19 cellular contexts compared by ENCODE assay signal in genomic region chr1:57058652-57059501, GRCh38.
DNase-seq lines count a peak whose midpoint lies in the region; ATAC-seq and TF ChIP-seq lines count a peak whose summit lies in the region.
"Had no signal": no experiment of that assay in that cellular context is flagged by ENCODE, and none has a peak within 500 bp of the region (broad histone marks: within the 10 kb centered on the region; RNA-seq: fewer than 3 reads in every experiment).

No MANE protein-coding gene starts in this region.

- no peak for TF ChIP-seq POLR2A in heart left ventricle (IDR thresholded peaks at IDR 0.05)
- no peak for TF ChIP-seq POLR2A in right lobe of liver (IDR thresholded peaks at IDR 0.05)

- H3K27me3 ChIP-seq in BLaER1 (no peaks in the 10 kb centered on the region), heart left ventricle (no peaks in the 10 kb centered on the region), right lobe of liver (no peaks in the 10 kb centered on the region)

- H3K9me3 ChIP-seq in BLaER1 = no peaks in the 10 kb centered on the region
- H3K9me3 ChIP-seq in heart left ventricle = no peaks in the 10 kb centered on the region
- no peaks in the 10 kb centered on the region for H3K9me3 ChIP-seq in right lobe of liver
- H3K9me3 ChIP-seq: A549, HAP-1 had no signal

- no peak overlapping the region for H3K27ac ChIP-seq in BLaER1
- peak overlapping the region in 4 of 12 donors; percentile 17 to 59 (median 46) for H3K27ac ChIP-seq in heart left ventricle
- H3K27ac ChIP-seq in right lobe of liver = peak overlapping the region; percentile 2 to 26 (median 8)
- H3K27ac ChIP-seq: A549, C4-2B, HL-60, PC-9, SK-N-MC had no signal

- H4K20me1 ChIP-seq in BLaER1 = no peaks in the 10 kb centered on the region

- no peak for TF ChIP-seq CTCF in heart left ventricle (IDR thresholded peaks at IDR 0.05)
- peak in 1 of 4 donors; percentile 4 for TF ChIP-seq CTCF in right lobe of liver (IDR thresholded peaks at IDR 0.05)
- no peak for TF ChIP-seq CTCF in type B pancreatic cell (conservative IDR thresholded peaks at IDR 0.05)

- H3K4me1 ChIP-seq in BLaER1 = peaks cover 33% of the 10 kb centered on the region
- H3K4me1 ChIP-seq in heart left ventricle = peaks cover 0 to 10% (median 0%) of the 10 kb centered on the region in 12 donors
- H3K4me1 ChIP-seq in right lobe of liver = peaks cover 0 to 10% (median 3%) of the 10 kb centered on the region in 4 donors
- H3K4me1 ChIP-seq: A549, HAP-1 had no signal

- H3K4me3 ChIP-seq in BLaER1 (no peak overlapping the region), heart left ventricle (no peak overlapping the region), right lobe of liver (no peak overlapping the region)
- H3K4me3 ChIP-seq: A549, HAP-1, PC-9, SK-N-MC had no signal

- no peak overlapping the region for H3K4me3 Mint-ChIP-seq in type B pancreatic cell
- H3K4me3 Mint-ChIP-seq in activated T-cell treated with anti-CD3 and anti-CD28 coated beads, Interleukin-2, amount 50 U/mL, for 4 hours = no peak overlapping the region

- peak overlapping the region; percentile 29; the same call in 1 of the 2 replicates for H3K4me2 ChIP-seq in BLaER1
- H3K4me2 ChIP-seq: A549, PC-9 had no signal

- no peak overlapping the region for H3K9ac ChIP-seq in BLaER1

- peaks cover 13% of the 10 kb centered on the region for H3K4me1 Mint-ChIP-seq in type B pancreatic cell (ENCODE audit: unreplicated experiment)
- no peaks in the 10 kb centered on the region for H3K4me1 Mint-ChIP-seq in activated T-cell treated with anti-CD3 and anti-CD28 coated beads, Interleukin-2, amount 50 U/mL, for 4 hours (ENCODE audit: low read depth)

- ATAC-seq in heart left ventricle = peak; percentile 82 to 88 (median 82)
- peak; percentile 61 to 75 (median 70) for ATAC-seq in right lobe of liver
- no peak for ATAC-seq in activated T-cell treated with anti-CD3 and anti-CD28 coated beads, Interleukin-2, amount 50 U/mL, for 4 hours
- ATAC-seq: A549 had no signal

- H3K27ac Mint-ChIP-seq in type B pancreatic cell = no peak overlapping the region

- 56 to 71% (median 62%) methylated on average over 6 of the region's 6 CpGs for WGBS in heart left ventricle, 4 donors
- 49% methylated on average over 5 of the region's 6 CpGs for WGBS in right lobe of liver (ENCODE audit: insufficient coverage, low coverage, low lambda C conversion rate, missing lambda C conversion rate)

- H3K9me3 Mint-ChIP-seq in type B pancreatic cell = no peaks in the 10 kb centered on the region
- no peaks in the 10 kb centered on the region for H3K9me3 Mint-ChIP-seq in activated T-cell treated with anti-CD3 and anti-CD28 coated beads, Interleukin-2, amount 50 U/mL, for 4 hours

- H3K36me3 Mint-ChIP-seq in type B pancreatic cell = peaks cover 4% of the 10 kb centered on the region
- H3K36me3 Mint-ChIP-seq in activated T-cell treated with anti-CD3 and anti-CD28 coated beads, Interleukin-2, amount 50 U/mL, for 4 hours (ENCODE audit: insufficient read depth) = no peaks in the 10 kb centered on the region

- intact Hi-C loops in heart left ventricle (cut with DNase I) (no loop called here), right lobe of liver (cut with DNase I) (loop anchor here in 1 of 2 donors (10.0 kb wide), 1 partner anchor 234 kb away; no protein-coding TSS in a partner anchor)

- H3K27me3 Mint-ChIP-seq in type B pancreatic cell = no peaks in the 10 kb centered on the region
- H3K27me3 Mint-ChIP-seq in activated T-cell treated with anti-CD3 and anti-CD28 coated beads, Interleukin-2, amount 50 U/mL, for 4 hours (ENCODE audit: low read depth) = no peaks in the 10 kb centered on the region

- DNase-seq in NCI-H2029 (lab: John Stamatoyannopoulos, UW) (peak; percentile 43), heart left ventricle (no peak), right lobe of liver (peak in 1 of 3 donors; percentile 55), NCI-H1105 treated with DMSO at 0.1 percent for 48 hours (lab: John Stamatoyannopoulos, UW) (no peak), type B pancreatic cell (ENCODE audit: extremely low spot score, unreplicated experiment) (no peak), cerebellum (ENCODE audit: low spot score) (no peak)
- DNase-seq in activated T-cell treated with anti-CD3 and anti-CD28 coated beads, Interleukin-2, amount 50 U/mL, for 4 hours = no peak
- DNase-seq: DMS53, NCI-H1417, NCI-H1930, NCI-H510A treated with DMSO at 0.1 percent for 48 hours, NCI-H82, PC-9 had no signal

- H3K36me3 ChIP-seq in BLaER1 (peaks cover 39% of the 10 kb centered on the region), heart left ventricle (no peaks in the 10 kb centered on the region), right lobe of liver (no peaks in the 10 kb centered on the region)
- H3K36me3 ChIP-seq: HAP-1 had no signal

Comparison
In these comparisons a context has a peak if more than half of its experiments do, and no peak if none do; other contexts are left out.
1. ATAC-seq: peak in heart left ventricle (4 of 4) and right lobe of liver (4 of 4); none in activated T-cell treated with anti-CD3 and anti-CD28 coated beads, Interleukin-2, amount 50 U/mL, for 4 hours (0 of 2).